8 cellular contexts compared by ENCODE assay signal in the genomic region with DNA sequence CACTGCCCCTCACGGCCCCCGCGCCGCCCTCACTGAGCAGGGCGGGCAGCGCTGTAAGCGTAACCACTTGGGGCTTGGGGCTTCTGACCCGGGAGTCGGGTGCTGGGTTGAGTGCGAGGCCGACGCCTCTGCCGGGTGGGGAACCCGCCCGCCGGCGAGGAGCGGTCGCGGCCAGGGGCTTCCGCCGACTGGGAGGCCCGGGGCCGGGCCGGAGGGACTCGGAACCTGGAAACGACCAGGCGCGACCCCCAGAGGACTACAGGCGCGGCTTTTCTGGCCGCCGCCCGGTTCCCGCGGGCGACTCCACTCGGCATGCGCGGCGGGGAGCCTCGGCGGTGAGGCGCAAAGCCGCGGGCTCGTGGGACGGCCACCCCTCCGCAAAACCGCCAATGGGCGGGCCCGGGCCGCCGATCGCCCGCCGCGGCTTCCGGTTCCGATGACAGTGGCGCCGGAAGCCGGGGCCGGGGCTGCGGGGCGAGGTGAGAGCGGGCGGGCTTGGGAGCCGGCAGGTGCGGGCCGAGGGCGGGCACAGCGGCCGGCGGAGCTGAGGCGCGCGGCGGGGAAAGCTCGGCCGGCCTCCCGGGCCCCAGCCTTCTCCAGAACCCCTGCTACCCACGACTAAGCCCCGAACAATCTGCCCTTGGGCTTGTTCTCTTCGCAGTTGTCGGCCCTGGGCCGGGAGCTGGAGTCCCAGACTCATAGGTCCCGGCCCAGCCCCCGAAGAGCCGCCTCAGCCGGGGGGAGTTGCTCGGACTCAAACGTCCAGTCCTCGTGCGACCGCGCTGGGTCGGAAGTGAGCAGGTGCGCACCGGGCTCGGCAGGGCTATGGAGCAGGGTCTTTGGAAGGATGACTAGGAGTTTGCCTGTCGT. TPM values are rescaled to one million over a fixed set of nuclear protein-coding genes. Genes with fewer than 3 reads are reported as not detected.
DNase-seq lines count a peak whose midpoint lies in the region; ATAC-seq and TF ChIP-seq lines count a peak whose summit lies in the region.

A gene with protein sequence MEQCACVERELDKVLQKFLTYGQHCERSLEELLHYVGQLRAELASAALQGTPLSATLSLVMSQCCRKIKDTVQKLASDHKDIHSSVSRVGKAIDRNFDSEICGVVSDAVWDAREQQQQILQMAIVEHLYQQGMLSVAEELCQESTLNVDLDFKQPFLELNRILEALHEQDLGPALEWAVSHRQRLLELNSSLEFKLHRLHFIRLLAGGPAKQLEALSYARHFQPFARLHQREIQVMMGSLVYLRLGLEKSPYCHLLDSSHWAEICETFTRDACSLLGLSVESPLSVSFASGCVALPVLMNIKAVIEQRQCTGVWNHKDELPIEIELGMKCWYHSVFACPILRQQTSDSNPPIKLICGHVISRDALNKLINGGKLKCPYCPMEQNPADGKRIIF (plus strand): TSS at position 439 of the 870 bp plus-strand sequence. CDS start 7,106 bp downstream, outside the sequence.

- intact Hi-C loops in left cardiac atrium (cut with DNase I), result no loop called here

- H3K4me3 Mint-ChIP-seq in T-helper 17 cell, result peak within 1 kb of the TSS; percentile 88
- peak within 1 kb of the TSS; percentile 81 for H3K4me3 Mint-ChIP-seq in progenitor cell of endocrine pancreas (ENCODE audit: low read depth)

- in situ Hi-C loops in GM13976 (cut with MboI; ENCODE audit: low sequenced_read_pairs, unreplicated experiment), result no loop called here

- no peaks in the 10 kb centered on the region for H3K27me3 Mint-ChIP-seq in T-helper 17 cell
- H3K27me3 Mint-ChIP-seq in progenitor cell of endocrine pancreas, result no peaks in the 10 kb centered on the region

- no peaks in the 10 kb centered on the region for H3K9me3 Mint-ChIP-seq in progenitor cell of endocrine pancreas (ENCODE audit: low read depth)

- H3K36me3 Mint-ChIP-seq in T-helper 17 cell (ENCODE audit: low read depth), result peaks cover 2% of the 10 kb centered on the region
- peaks cover 10% of the 10 kb centered on the region for H3K36me3 Mint-ChIP-seq in progenitor cell of endocrine pancreas (ENCODE audit: insufficient read depth)

- H3K9me3 ChIP-seq in T-helper 17 cell (ENCODE audit: control insufficient read depth, low read length, poor library complexity, severe bottlenecking), result no peaks in the 10 kb centered on the region

- H3K4me1 Mint-ChIP-seq in T-helper 17 cell (peaks cover 21% of the 10 kb centered on the region), progenitor cell of endocrine pancreas (ENCODE audit: low read depth) (peaks cover 9% of the 10 kb centered on the region)

- H3K27ac Mint-ChIP-seq in T-helper 17 cell (peak within 1 kb of the TSS; percentile 86), progenitor cell of endocrine pancreas (peak within 1 kb of the TSS; percentile 93)

- peak; percentile 93 for DNase-seq in GM13976 (ENCODE audit: low spot score)
- peak; percentile 70 for DNase-seq in NCI-H128 (lab: John Stamatoyannopoulos, UW; ENCODE audit: unreplicated experiment)
- peak; percentile 72 to 77 (median 75) for DNase-seq in T-helper 17 cell
- peak; percentile 49 for DNase-seq in amniotic stem cell (lab: John Stamatoyannopoulos, UW)
- peak; percentile 88 for DNase-seq in left cardiac atrium
- peak; percentile 80 for DNase-seq in progenitor cell of endocrine pancreas (ENCODE audit: low spot score, unreplicated experiment)
- peak; percentile 84 for DNase-seq in ureter (ENCODE audit: low spot score)

- TF ChIP-seq CTCF in GM13976 (IDR thresholded peaks at IDR 0.05; ENCODE audit: borderline replicate concordance, control extremely low read depth, extremely low read depth, insufficient read depth, missing control alignments) (no peak), progenitor cell of endocrine pancreas (IDR thresholded peaks at IDR 0.05; ENCODE audit: unreplicated experiment) (no peak)

- ATAC-seq in HG02642 (IDR thresholded peaks at IDR 0.05; ENCODE audit: poor library complexity, unreplicated experiment) (peak; percentile 90), T-helper 17 cell (peak; percentile 91), left cardiac atrium (peak; percentile 98)

RNA-seq across cellular contexts. Expression of the gene that starts here (rescaled TPM):
- total RNA-seq in T-helper 17 cell (10 to 100 TPM; 14.7 to 15.3 TPM), left cardiac atrium (10 to 100 TPM; 35.4 TPM), progenitor cell of endocrine pancreas (44.9 and 48.5 TPM in 2 replicates), ureter (43.7 TPM)

Comparison
In these comparisons a context has a peak if more than half of its experiments do, and no peak if none do; other contexts are left out.
1. Peak in every context shown above with its lines: DNase-seq and ATAC-seq.